ENCODE assay signal across 8 cellular contexts in genomic region chr22:49852568-49852897, GRCh38. TPM values are rescaled to one million over a fixed set of nuclear protein-coding genes. Genes with fewer than 3 reads are reported as not detected.
DNase-seq lines count a peak whose midpoint lies in the region; ATAC-seq and TF ChIP-seq lines count a peak whose summit lies in the region.
"Not testable (repeated sequence)": the region's sequence is repeated elsewhere in the genome, so short reads cannot be mapped to it uniquely, and the experiment has no call there.

No MANE protein-coding gene starts in this region.

- H4K91ac ChIP-seq in IMR-90 (ENCODE audit: insufficient read depth, low read depth, low read length); neuronal stem cell (ENCODE audit: low read depth, low read length, poor library complexity): not testable (repeated sequence)

- not testable (repeated sequence) for H3K36me3 Mint-ChIP-seq in T-helper 17 cell (ENCODE audit: low read depth)

- CTCF ChIA-PET in IMR-90 (lab: Yijun Ruan, JAX) = not testable (repeated sequence)

- not testable (repeated sequence) for H2BK15ac ChIP-seq in IMR-90 (ENCODE audit: low read depth, low read length); neuronal stem cell (ENCODE audit: low read length)

- not testable (repeated sequence) for H3K4me1 ChIP-seq in IMR-90 (ENCODE audit: control insufficient read depth, insufficient read depth, low read length)
- H3K4me1 ChIP-seq in ascending aorta (peaks cover 9 to 32% of the 10 kb centered on the region in 2 donors), neuronal stem cell (ENCODE audit: control insufficient read depth in 2 of 2, insufficient read depth in 1 of 2, low read depth in 1 of 2, low read length in 2 of 2) (peaks cover 9 to 17% of the 10 kb centered on the region in 2 donors), subcutaneous abdominal adipose tissue (ENCODE audit: control insufficient read depth in 5 of 5, insufficient read depth in 5 of 5, low read length in 5 of 5) (peaks cover 7 to 56% (median 45%) of the 10 kb centered on the region in 5 donors)

- intact Hi-C loops in IMR-90 (cut with micrococcal nuclease) = not testable (repeated sequence)
- intact Hi-C loops in ascending aorta (cut with DNase I) = loop anchor here (2.0 to 5.0 kb wide), 3 partner anchors 108 to 775 kb away; partner anchors contain the start of genes ARSA, PIM3 and SELENOO

- 0% methylated on average over 1 of the region's 13 CpGs; no CpG with 5 or more reads in 1 of the 2 experiments for WGBS in IMR-90 (ENCODE audit: extremely low coverage in 2 of 2, insufficient read length in 1 of 2), 2 experiments
- no CpG with 5 or more reads among the region's 13 CpGs for WGBS in neuronal stem cell (ENCODE audit: extremely low coverage in 2 of 2, insufficient read length in 2 of 2, insufficient replicate concordance in 1 of 2), 2 donors

- peak overlapping the region; percentile 63 for H3K27ac Mint-ChIP-seq in T-helper 17 cell

- not testable (repeated sequence) for H3K18ac ChIP-seq in IMR-90 (ENCODE audit: low read depth, low read length)
- H3K18ac ChIP-seq in neuronal stem cell (ENCODE audit: low read length) = peak overlapping the region; percentile 97

- H3K4me1 Mint-ChIP-seq in T-helper 17 cell = peaks cover 36% of the 10 kb centered on the region

- peak overlapping the region; percentile 75 for H3K4me3 ChIP-seq in IMR-90 (ENCODE audit: insufficient read depth, low read depth, low read length)
- H3K4me3 ChIP-seq in ascending aorta = peak overlapping the region; percentile 69 to 77
- peak overlapping the region; percentile 58 for H3K4me3 ChIP-seq in epithelial cell of esophagus (ENCODE audit: low read length)
- peak overlapping the region; percentile 77 for H3K4me3 ChIP-seq in kidney epithelial cell (ENCODE audit: low read depth, low read length)
- peak overlapping the region; percentile 66 to 86 for H3K4me3 ChIP-seq in neuronal stem cell (ENCODE audit: low read length in 2 of 2)
- H3K4me3 ChIP-seq in subcutaneous abdominal adipose tissue (ENCODE audit: low read depth in 1 of 5, low read length in 5 of 5) = peak overlapping the region in 4 of 5 donors; percentile 70 to 77 (median 74)

- H2BK20ac ChIP-seq in IMR-90 (ENCODE audit: low read depth, low read length) = not testable (repeated sequence)

- H3K9me1 ChIP-seq in IMR-90 (ENCODE audit: insufficient read depth, low read length) = not testable (repeated sequence)

- H2AFZ ChIP-seq in IMR-90 (replicated peaks; ENCODE audit: low read length, poor library complexity) (peak overlapping the region; percentile 99), neuronal stem cell (ENCODE audit: low read length) (peak overlapping the region; percentile 97)

- H2BK5ac ChIP-seq in IMR-90 (ENCODE audit: low read depth, low read length, poor library complexity, severe bottlenecking); neuronal stem cell (ENCODE audit: low read length): not testable (repeated sequence)

- H2AK9ac ChIP-seq in IMR-90 (replicated peaks; ENCODE audit: low read depth, low read length, poor library complexity) = peak overlapping the region; percentile 96

- peak overlapping the region; percentile 79; the same call in 1 of the 2 replicates for H3K4ac ChIP-seq in IMR-90 (ENCODE audit: low read depth, low read length)
- H3K4ac ChIP-seq in neuronal stem cell (ENCODE audit: low read length) = not testable (repeated sequence)

- peak overlapping the region; percentile 91 to 96; a peak in 2 of 4 replicates for H4K8ac ChIP-seq in IMR-90 (ENCODE audit: low read depth in 2 of 2, low read length in 2 of 2)
- H4K8ac ChIP-seq in neuronal stem cell (ENCODE audit: low read depth, low read length) = not testable (repeated sequence)

- peaks cover 32% of the 10 kb centered on the region for H4K20me1 ChIP-seq in IMR-90 (ENCODE audit: insufficient read depth, low read length)

- not testable (repeated sequence) for DNase-seq in IMR-90; T-helper 17 cell; ascending aorta (ENCODE audit: low spot score in 2 of 2); epithelial cell of esophagus (ENCODE audit: low read depth); kidney epithelial cell (ENCODE audit: low read depth); neuronal stem cell (ENCODE audit: low spot score)

- H2BK12ac ChIP-seq in neuronal stem cell (ENCODE audit: low read length) = not testable (repeated sequence)

- H2AK5ac ChIP-seq in IMR-90 (ENCODE audit: low read depth, low read length); neuronal stem cell (ENCODE audit: low read depth, low read length): not testable (repeated sequence)

- dilution Hi-C loops in IMR-90 (cut with HindIII; ENCODE audit: low sequenced_read_pairs, unreplicated experiment) = not testable (repeated sequence)

- H3K4me2 ChIP-seq in IMR-90 (ENCODE audit: low read depth, low read length) = peak overlapping the region; percentile 94
- H3K4me2 ChIP-seq in neuronal stem cell (ENCODE audit: insufficient read depth, low read length, poor library complexity, severe bottlenecking) = peak overlapping the region; percentile 92

- not testable (repeated sequence) for H4K5ac ChIP-seq in IMR-90 (ENCODE audit: low read depth, low read length)

- TF ChIP-seq POLR2A in IMR-90 (IDR thresholded peaks at IDR 0.05; ENCODE audit: low read depth, low read length) = not testable (repeated sequence)

- H3K56ac ChIP-seq in IMR-90 (ENCODE audit: extremely low read depth, insufficient read depth, low read length) = not testable (repeated sequence)

- peak overlapping the region; percentile 59 for H3K4me3 Mint-ChIP-seq in T-helper 17 cell

- H3K27ac ChIP-seq in C4-2B (peak overlapping the region; percentile 95), IMR-90 (ENCODE audit: insufficient read depth, low read length) (peak overlapping the region; percentile 83; the same call in 1 of the 2 replicates), ascending aorta (peak overlapping the region; percentile 79 to 84), subcutaneous abdominal adipose tissue (ENCODE audit: low read depth, low read length) (peak overlapping the region; percentile 89)
- not testable (repeated sequence) for H3K27ac ChIP-seq in neuronal stem cell (replicated peaks; ENCODE audit: low read length)

- H3K27me3 ChIP-seq in IMR-90 (ENCODE audit: control insufficient read depth, insufficient read depth, low read length) = peaks cover 34% of the 10 kb centered on the region
- H3K27me3 ChIP-seq in ascending aorta = peaks cover 21% of the 10 kb centered on the region
- H3K27me3 ChIP-seq in kidney epithelial cell (ENCODE audit: control insufficient read depth, insufficient read depth, low read length) = peaks cover 32% of the 10 kb centered on the region
- peaks cover 32 to 54% (median 53%) of the 10 kb centered on the region in 3 experiments for H3K27me3 ChIP-seq in neuronal stem cell (ENCODE audit: control insufficient read depth in 3 of 3, insufficient read depth in 3 of 3, low read depth in 1 of 3, low read length in 3 of 3)
- peaks cover 12 to 25% (median 19%) of the 10 kb centered on the region in 5 donors for H3K27me3 ChIP-seq in subcutaneous abdominal adipose tissue (ENCODE audit: control insufficient read depth in 5 of 5, insufficient read depth in 4 of 5, low read length in 5 of 5)

- not testable (repeated sequence) for TF ChIP-seq RAD21 in IMR-90 (IDR thresholded peaks at IDR 0.05; ENCODE audit: low read length)

- H3K9me3 ChIP-seq in IMR-90 (ENCODE audit: control insufficient read depth, insufficient read depth, low read length); T-helper 17 cell (ENCODE audit: control insufficient read depth, low read length, poor library complexity, severe bottlenecking); ascending aorta; neuronal stem cell (replicated peaks in 1 of 2; ENCODE audit: control insufficient read depth in 2 of 2, insufficient read depth in 1 of 2, low read depth in 1 of 2, low read length in 2 of 2); subcutaneous abdominal adipose tissue (ENCODE audit: control insufficient read depth in 5 of 5, low read length in 5 of 5): not testable (repeated sequence)

- not testable (repeated sequence) for H3K36me3 ChIP-seq in IMR-90 (ENCODE audit: control insufficient read depth, insufficient read depth, low read length); ascending aorta; kidney epithelial cell (ENCODE audit: control insufficient read depth, insufficient read depth, low read length); subcutaneous abdominal adipose tissue (ENCODE audit: control insufficient read depth in 5 of 5, insufficient read depth in 5 of 5, low read length in 5 of 5)
- peaks cover 1 to 11% of the 10 kb centered on the region in 2 donors for H3K36me3 ChIP-seq in neuronal stem cell (replicated peaks in 1 of 2; ENCODE audit: control insufficient read depth in 2 of 2, insufficient read depth in 2 of 2, low read length in 2 of 2)

- not testable (repeated sequence) for H2BK120ac ChIP-seq in IMR-90 (ENCODE audit: low read depth, low read length); neuronal stem cell (ENCODE audit: low read depth, low read length)

- POLR2A ChIA-PET in IMR-90 (lab: Charles Lee; ENCODE audit: unreplicated experiment) = not testable (repeated sequence)

- H3K79me1 ChIP-seq in IMR-90 (ENCODE audit: low read depth in 1 of 2, low read length in 2 of 2) (peaks cover 8 to 29% of the 10 kb centered on the region in 2 experiments; a peak in 3 of 4 replicates), neuronal stem cell (ENCODE audit: low read depth, low read length) (peaks cover 16% of the 10 kb centered on the region)

- H3K27me3 Mint-ChIP-seq in T-helper 17 cell = not testable (repeated sequence)

- H3K14ac ChIP-seq in IMR-90 (replicated peaks; ENCODE audit: low read depth, low read length); neuronal stem cell (ENCODE audit: low read length): not testable (repeated sequence)

- TF ChIP-seq CTCF in C4-2B (conservative IDR thresholded peaks at IDR 0.05); IMR-90 (conservative IDR thresholded peaks at IDR 0.05; ENCODE audit: low read depth, low read length); ascending aorta (IDR thresholded peaks at IDR 0.05); epithelial cell of esophagus (IDR thresholded peaks at IDR 0.05; ENCODE audit: insufficient read depth, low read depth, low read length, missing control alignments); kidney epithelial cell (IDR thresholded peaks at IDR 0.05; ENCODE audit: insufficient read depth, low read length, poor library complexity, severe bottlenecking): not testable (repeated sequence)

- not testable (repeated sequence) for H3K23ac ChIP-seq in IMR-90 (ENCODE audit: low read depth, low read length)
- H3K23ac ChIP-seq in neuronal stem cell (ENCODE audit: low read depth, low read length, poor library complexity) = peak overlapping the region; percentile 83

- H3K9ac ChIP-seq in IMR-90 (ENCODE audit: low read depth, low read length) (peak overlapping the region; percentile 73; the same call in 1 of the 2 replicates), subcutaneous abdominal adipose tissue (ENCODE audit: low read length in 5 of 5) (peak overlapping the region in 4 of 5 donors; percentile 81 to 93 (median 87))
- not testable (repeated sequence) for H3K9ac ChIP-seq in neuronal stem cell (ENCODE audit: low read depth, low read length, poor library complexity)

- BruUV-seq in IMR-90 (replicated peaks; lab: Mats Ljungman, UMichigan) = not testable (repeated sequence)

- ATAC-seq in IMR-90 (ENCODE audit: low read depth); T-helper 17 cell: not testable (repeated sequence)

- in situ Hi-C loops in IMR-90 (cut with MboI; ENCODE audit: low sequenced_read_pairs) = not testable (repeated sequence)

RNA-seq across cellular contexts. Expression of gene ZBED4, which starts 1.1 kb away (rescaled TPM):
- total RNA-seq in IMR-90 (2012; rRNA removed) (9.3 and 10.6 TPM in 2 replicates), T-helper 17 cell (10 to 100 TPM; 15.4 to 20.4 TPM), ascending aorta (10.1 TPM), kidney epithelial cell (28.8 and 34.4 TPM in 2 replicates)
- polyA plus RNA-seq in IMR-90 (2012; rRNA removed) = 9.6 and 10.5 TPM in 2 replicates
- polyA plus RNA-seq in IMR-90 (2012; cell fraction: cytosol; rRNA removed) = 6.7 and 7.1 TPM in 2 replicates
- 11.9 and 13.8 TPM in 2 replicates for polyA plus RNA-seq in IMR-90 (2012; cell fraction: nucleus; rRNA removed; ENCODE audit: low replicate concordance)
- 22.2 TPM for polyA plus RNA-seq in neuronal stem cell (2013, experiment 1 of 2)
- polyA plus RNA-seq in neuronal stem cell (2013, experiment 2 of 2) = 22.3 TPM

RNA-seq across cellular contexts. Expression of gene BRD1, which starts 24.9 kb away (rescaled TPM):
- total RNA-seq in IMR-90 (2012; rRNA removed) (10.0 and 10.8 TPM in 2 replicates), T-helper 17 cell (100 to 1,000 TPM; 127 to 153 TPM), ascending aorta (32.5 TPM), kidney epithelial cell (35.4 and 37.2 TPM in 2 replicates)
- 9.4 and 10.6 TPM in 2 replicates for polyA plus RNA-seq in IMR-90 (2012; rRNA removed)
- polyA plus RNA-seq in IMR-90 (2012; cell fraction: cytosol; rRNA removed) = 8.0 and 8.3 TPM in 2 replicates
- polyA plus RNA-seq in IMR-90 (2012; cell fraction: nucleus; rRNA removed; ENCODE audit: low replicate concordance) = 42.9 and 49.7 TPM in 2 replicates
- 21.8 TPM for polyA plus RNA-seq in neuronal stem cell (2013, experiment 1 of 2)
- 22.7 TPM for polyA plus RNA-seq in neuronal stem cell (2013, experiment 2 of 2)
